8 cellular contexts compared by ENCODE assay signal in genomic region chr1:91020486-91020885, GRCh38. TPM values are rescaled to one million over a fixed set of nuclear protein-coding genes. Genes with fewer than 3 reads are reported as not detected.
DNase-seq lines count a peak whose midpoint lies in the region; ATAC-seq, FAIRE-seq and TF ChIP-seq lines count a peak whose summit lies in the region.

No MANE protein-coding gene starts in this region.

- POLR2A ChIA-PET in A549 (lab: Yijun Ruan, JAX) = interaction anchor here (2.0 kb wide), 1 partner anchor 16 kb away, joined by 8 read pairs; no protein-coding TSS in a partner anchor

- CTCF ChIA-PET in A549 (lab: Yijun Ruan, JAX) = no interaction called here

- peak overlapping the region; percentile 86 for H3K4me2 ChIP-seq in A549

- no peak for ATAC-seq in A549
- ATAC-seq in pancreas = no peak
- ATAC-seq in HG03095 (IDR thresholded peaks at IDR 0.05; ENCODE audit: unreplicated experiment) = no peak

- FAIRE-seq in A549 (lab: Jason Lieb, UNC) (no peak), pancreas (lab: Jason Lieb, UNC) (no peak)

- no peak for TF ChIP-seq CTCF in A549 (IDR thresholded peaks at IDR 0.05)
- TF ChIP-seq CTCF in pancreas (IDR thresholded peaks at IDR 0.05) = no peak

- H3K27ac ChIP-seq in A549 (peak overlapping the region; percentile 99 to 100; a peak in 5 of 6 replicates), HUES64 (ENCODE audit: low read depth, low read length) (peak overlapping the region; percentile 100), caudate nucleus (ENCODE audit: low read depth, low read length) (peak overlapping the region; percentile 96), mucosa of rectum (ENCODE audit: low read depth in 2 of 2, low read length in 2 of 2) (peak overlapping the region in 1 of 2 donors; percentile 99), pancreas (peak overlapping the region in 2 of 4 donors; percentile 95 to 99)

- intact Hi-C loops in pancreas (cut with DNase I) = no loop called here

- peak overlapping the region; percentile 70 for H3K4me3 ChIP-seq in A549
- peak overlapping the region; percentile 96 for H3K4me3 ChIP-seq in HUES64 (ENCODE audit: low read length)
- peak overlapping the region; percentile 92 to 93 for H3K4me3 ChIP-seq in mucosa of rectum (ENCODE audit: low read length in 2 of 2)
- H3K4me3 ChIP-seq in pancreas = peak overlapping the region in 2 of 4 donors; percentile 67 to 83

- H3K36me3 ChIP-seq in HUES64 (ENCODE audit: insufficient read depth, low read length) (peaks cover 34% of the 10 kb centered on the region), mucosa of rectum (ENCODE audit: control insufficient read depth in 2 of 2, insufficient read depth in 2 of 2, low read length in 2 of 2) (no peaks in the 10 kb centered on the region), pancreas (no peaks in the 10 kb centered on the region)

- H3K9ac ChIP-seq in HUES64 (ENCODE audit: low read depth, low read length) (peak overlapping the region; percentile 100), mucosa of rectum (ENCODE audit: low read depth in 1 of 2, low read length in 2 of 2) (peak overlapping the region; percentile 41 to 86)

- no peak for TF ChIP-seq EP300 in A549 (IDR thresholded peaks at IDR 0.05)

- DNase-seq in A549 (ENCODE audit: low read depth in 1 of 2, low spot score in 1 of 2) (no peak), caudate nucleus (lab: John Stamatoyannopoulos, UW) (no peak), pancreas (no peak), NCI-H524 (lab: John Stamatoyannopoulos, UW) (no peak), HT-29 (ENCODE audit: low spot score) (no peak)

- H3K4me1 ChIP-seq in A549 = peaks cover 49% of the 10 kb centered on the region
- peaks cover 37% of the 10 kb centered on the region for H3K4me1 ChIP-seq in HUES64 (ENCODE audit: insufficient read depth, low read length)
- H3K4me1 ChIP-seq in mucosa of rectum (ENCODE audit: control insufficient read depth in 2 of 2, insufficient read depth in 2 of 2, low read length in 2 of 2) = peaks cover 23 to 33% of the 10 kb centered on the region in 2 donors
- peaks cover 0 to 36% (median 33%) of the 10 kb centered on the region in 3 donors for H3K4me1 ChIP-seq in pancreas

- 37% methylated on average over 4 of the region's 4 CpGs for WGBS in A549 (ENCODE audit: missing lambda C conversion rate)
- 40% methylated on average over 4 of the region's 4 CpGs for WGBS in HUES64
- 29 to 38% methylated on average over 4 of the region's 4 CpGs for WGBS in pancreas, 2 donors

- TF ChIP-seq POLR2A in A549 (IDR thresholded peaks at IDR 0.05; ENCODE audit: low read length) = no peak

- H3K27me3 ChIP-seq in HUES64 (ENCODE audit: insufficient read depth, low read length) = no peaks in the 10 kb centered on the region
- no peaks in the 10 kb centered on the region for H3K27me3 ChIP-seq in mucosa of rectum (ENCODE audit: control insufficient read depth in 2 of 2, insufficient read depth in 2 of 2, low read length in 2 of 2)
- no peaks in the 10 kb centered on the region for H3K27me3 ChIP-seq in pancreas

- TF ChIP-seq RAD21 in A549 (conservative IDR thresholded peaks at IDR 0.05 in 1 of 2, IDR thresholded peaks at IDR 0.05 in 1 of 2) = no peak

- H3K9me3 ChIP-seq in A549 (no peaks in the 10 kb centered on the region), HUES64 (ENCODE audit: insufficient read depth, low read depth, low read length) (peaks cover 12% of the 10 kb centered on the region; the same call in 1 of the 2 replicates), mucosa of rectum (ENCODE audit: control insufficient read depth in 2 of 2, low read length in 2 of 2) (no peaks in the 10 kb centered on the region), pancreas (no peaks in the 10 kb centered on the region)

TF ChIP-seq in A549, 52 proteins besides CTCF, POLR2A, EP300 and RAD21:
- TF ChIP-seq KDM1A (IDR thresholded peaks at IDR 0.05; ENCODE audit: low read depth) (no peak), ZNF302 (CRISPR knock-in tag; IDR thresholded peaks at IDR 0.05) (no peak), EHF (CRISPR knock-in tag; IDR thresholded peaks at IDR 0.05) (no peak), PBX3 (IDR thresholded peaks at IDR 0.05) (no peak), EHMT2 (IDR thresholded peaks at IDR 0.05; ENCODE audit: low read depth) (no peak), GATA3 (IDR thresholded peaks at IDR 0.05; ENCODE audit: borderline replicate concordance) (no peak), RCOR1 (IDR thresholded peaks at IDR 0.05; ENCODE audit: low read depth, low read length) (no peak), MAZ (IDR thresholded peaks at IDR 0.05; ENCODE audit: borderline replicate concordance, low read depth, low read length) (no peak), MAX (IDR thresholded peaks at IDR 0.05) (no peak), FOSB (CRISPR knock-in tag; IDR thresholded peaks at IDR 0.05) (no peak), BHLHE40 (IDR thresholded peaks at IDR 0.05; ENCODE audit: low read depth, low read length) (no peak), ZSCAN20 (CRISPR knock-in tag; IDR thresholded peaks at IDR 0.05) (no peak), HOXB5 (CRISPR knock-in tag; IDR thresholded peaks at IDR 0.05) (no peak)

RNA-seq across cellular contexts. Expression of gene ZNF644, which starts 1.3 kb away (rescaled TPM):
- 21.4 and 24.9 TPM in 2 replicates for polyA plus RNA-seq in A549 (2011; rRNA removed)
- polyA plus RNA-seq in A549 (2012; cell fraction: cytosol; rRNA removed) = 3.5 and 4.4 TPM in 2 replicates
- polyA plus RNA-seq in A549 (2012; cell fraction: nucleus; rRNA removed) = 2.9 and 5.3 TPM in 2 replicates
- polyA plus RNA-seq in A549 (2017; fragmentation: RNase III; extraction: RNeasy Plus Mini Kit Qiagen cat#74134 plus additional on column Dnase treatment) = 14.8 to 17.1 TPM (median 16.0 TPM) in 3 replicates
- 31.5 and 32.7 TPM in 2 replicates for polyA minus RNA-seq in A549 (2011; rRNA and poly(A)+ RNA removed)
- 41.9 TPM for polyA plus RNA-seq in HUES64 (2013, experiment 1 of 2)
- 54.7 TPM for polyA plus RNA-seq in HUES64 (2013, experiment 2 of 2)
- 10 to 100 TPM; 15.9 to 33.6 (median 22.6) TPM for total RNA-seq in pancreas
- 10 to 100 TPM; 10.0 to 13.6 TPM for polyA plus RNA-seq in pancreas
- total RNA-seq in HT-29 (2014; rRNA removed; shearing (Covaris generic)) = 24.1 and 26.0 TPM in 2 replicates
